11 cellular contexts compared by ENCODE assay signal in the genomic region with DNA sequence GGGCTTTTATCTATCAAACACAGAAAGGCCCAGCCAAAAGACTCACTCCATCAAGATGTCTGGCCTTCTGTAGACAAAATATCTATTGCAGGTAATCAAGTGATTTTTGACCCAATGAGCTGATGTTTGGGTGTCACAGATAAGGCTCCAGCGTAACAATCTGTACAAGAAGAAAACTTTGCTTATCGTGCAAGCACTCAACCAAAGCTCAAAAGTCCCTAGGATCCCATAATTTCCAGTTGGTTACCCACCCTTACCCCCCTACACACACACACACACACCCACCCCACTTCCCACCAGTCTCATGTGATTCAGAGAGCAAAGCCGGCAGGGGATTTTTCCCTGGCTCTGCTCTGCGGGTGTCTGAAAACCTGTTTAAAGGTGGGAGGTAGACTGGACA. TPM values are rescaled to one million over a fixed set of nuclear protein-coding genes. Genes with fewer than 3 reads are reported as not detected.
DNase-seq lines count a peak whose midpoint lies in the region; ATAC-seq, FAIRE-seq and TF ChIP-seq lines count a peak whose summit lies in the region.
"Had no signal": no experiment of that assay in that cellular context is flagged by ENCODE, and none has a peak within 500 bp of the region (broad histone marks: within the 10 kb centered on the region; RNA-seq: fewer than 3 reads in every experiment).

No MANE protein-coding gene starts in this region.

- no peak for FAIRE-seq in pancreas (lab: Jason Lieb, UNC)
- FAIRE-seq: HepG2 had no signal

- peak overlapping the region; percentile 99 for H3K4me2 ChIP-seq in BLaER1
- peak overlapping the region; percentile 71; the same call in 1 of the 2 replicates for H3K4me2 ChIP-seq in MM.1S (ENCODE audit: low read depth, low read length)

- H3K9me3 Mint-ChIP-seq in brain (peaks cover 0 to 2% (median 0%) of the 10 kb centered on the region in 5 experiments), nephron (no peaks in the 10 kb centered on the region)

- H3F3A ChIP-seq in MM.1S (ENCODE audit: insufficient read depth, low read length) = peaks cover 4% of the 10 kb centered on the region; the same call in 1 of the 2 replicates

- H3K4me3 Mint-ChIP-seq in brain (peak overlapping the region; percentile 26 to 90 (median 87)), nephron (peak overlapping the region in 1 of 3 experiments; percentile 7)

- ATAC-seq in GM21390 (IDR thresholded peaks at IDR 0.05; ENCODE audit: unreplicated experiment) (no peak), pancreas (no peak), GM19395 (IDR thresholded peaks at IDR 0.05; ENCODE audit: unreplicated experiment) (no peak)
- ATAC-seq: body of pancreas, HepG2 had no signal

- peak overlapping the region; percentile 50 for H3K4me3 ChIP-seq in BLaER1
- no peak overlapping the region for H3K4me3 ChIP-seq in MM.1S (ENCODE audit: low read length)
- no peak overlapping the region for H3K4me3 ChIP-seq in pancreas
- H3K4me3 ChIP-seq: body of pancreas had no signal

- peaks cover 85% of the 10 kb centered on the region for H3K4me1 ChIP-seq in BLaER1
- H3K4me1 ChIP-seq in MM.1S (ENCODE audit: low read length) = peaks cover 43% of the 10 kb centered on the region
- peaks cover 0 to 11% (median 10%) of the 10 kb centered on the region in 3 donors for H3K4me1 ChIP-seq in pancreas

- TF ChIP-seq CTCF in MM.1S (IDR thresholded peaks at IDR 0.05; ENCODE audit: low read length) (no peak), brain (conservative IDR thresholded peaks at IDR 0.05) (no peak), nephron (IDR thresholded peaks at IDR 0.05; ENCODE audit: unreplicated experiment in 3 of 3) (no peak), GM20000 (IDR thresholded peaks at IDR 0.05; ENCODE audit: extremely low read depth, missing control alignments) (no peak), pancreas (IDR thresholded peaks at IDR 0.05) (no peak)

- H3K36me3 ChIP-seq in BLaER1 (peaks cover 68% of the 10 kb centered on the region), MM.1S (replicated peaks; ENCODE audit: insufficient read depth, low read length) (peaks cover 13% of the 10 kb centered on the region; the same call in 1 of the 2 replicates), pancreas (no peaks in the 10 kb centered on the region)

- H3K27me3 ChIP-seq in BLaER1 (no peaks in the 10 kb centered on the region), MM.1S (replicated peaks; ENCODE audit: insufficient read depth, low read length) (no peaks in the 10 kb centered on the region), pancreas (no peaks in the 10 kb centered on the region)
- H3K27me3 ChIP-seq: body of pancreas had no signal

- intact Hi-C loops in pancreas (cut with DNase I) = no loop called here

- H2AFZ ChIP-seq in MM.1S (ENCODE audit: low read length) = no peak overlapping the region

- H3K9me3 ChIP-seq in BLaER1 = no peaks in the 10 kb centered on the region
- H3K9me3 ChIP-seq in MM.1S (replicated peaks; ENCODE audit: insufficient read depth, low read length) = no peaks in the 10 kb centered on the region
- no peaks in the 10 kb centered on the region for H3K9me3 ChIP-seq in pancreas
- H3K9me3 ChIP-seq: body of pancreas had no signal

- peaks cover 90% of the 10 kb centered on the region for H4K20me1 ChIP-seq in BLaER1
- H4K20me1 ChIP-seq in MM.1S (ENCODE audit: insufficient read depth, low read length) = peaks cover 15% of the 10 kb centered on the region; the same call in 1 of the 2 replicates

- peaks cover 100% of the 10 kb centered on the region for H3K79me2 ChIP-seq in MM.1S (ENCODE audit: low read length)

- no peaks in the 10 kb centered on the region for H3K27me3 Mint-ChIP-seq in brain
- H3K27me3 Mint-ChIP-seq in nephron (ENCODE audit: low read depth) = peaks cover 9% of the 10 kb centered on the region

- H3K9ac ChIP-seq in BLaER1 (peak overlapping the region; percentile 54), MM.1S (ENCODE audit: low read length) (no peak overlapping the region)

- WGBS in pancreas, 2 donors = 51 to 60% methylated on average over 4 of the region's 4 CpGs

- H3K27ac Mint-ChIP-seq in brain (peak overlapping the region in 3 of 5 experiments; percentile 83 to 86 (median 85)), nephron (peak overlapping the region in 2 of 3 experiments; percentile 1 to 71)

- H3K4me1 Mint-ChIP-seq in brain (peaks cover 57% of the 10 kb centered on the region), nephron (peaks cover 18% of the 10 kb centered on the region)

- H3K36me3 Mint-ChIP-seq in brain (peaks cover 5% of the 10 kb centered on the region), nephron (ENCODE audit: low read depth) (peaks cover 35% of the 10 kb centered on the region)

- H3K27ac ChIP-seq in BLaER1 (no peak overlapping the region), MM.1S (ENCODE audit: low read length) (no peak overlapping the region), pancreas (no peak overlapping the region)
- H3K27ac ChIP-seq: body of pancreas had no signal

- no peak for DNase-seq in MM.1S
- no peak for DNase-seq in GM20000 (ENCODE audit: low spot score)
- DNase-seq in pancreas = no peak
- DNase-seq: body of pancreas, NCI-H2227 treated with DMSO at 0.1 percent for 48 hours had no signal

- H3K9me2 ChIP-seq in MM.1S (replicated peaks; ENCODE audit: insufficient read depth, low read length) = no peaks in the 10 kb centered on the region

RNA-seq across cellular contexts. Expression of a gene that starts 5.8 kb away (rescaled TPM):
- polyA plus RNA-seq in brain (ENCODE audit: insufficient read depth, low read depth, low replicate concordance) = 85.7 TPM
- 10 to 100 TPM in 1 of 6 donors, 1 to 10 TPM in 5; 5.0 to 13.9 (median 5.9) TPM for total RNA-seq in pancreas
- polyA plus RNA-seq in pancreas = 1 to 10 TPM; 3.8 to 4.6 TPM
- total RNA-seq: HepG2 had no signal
- polyA plus RNA-seq: HepG2 had no signal

Comparison
In these comparisons a context has a peak if more than half of its experiments do, and no peak if none do; other contexts are left out.
1. RNA of a gene that starts 5.8 kb away (polyA plus RNA-seq): 85.7 TPM in brain (single experiment); 3.8 to 4.6 TPM in pancreas; every median in the first group is over 10 times any median in the second.